In genomic region chr3:33134026-33134625, GRCh38 we compare ENCODE assay signal across 17 cellular contexts. TPM values are rescaled to one million over a fixed set of nuclear protein-coding genes. Genes with fewer than 3 reads are reported as not detected.
A peak's percentile ranks its signal among the peaks of the same experiment; 100 is the strongest.
DNase-seq lines count a peak whose midpoint lies in the region; ATAC-seq, FAIRE-seq and TF ChIP-seq lines count a peak whose summit lies in the region.
"Had no signal": no experiment of that assay in that cellular context is flagged by ENCODE, and none has a peak within 500 bp of the region (broad histone marks: within the 10 kb centered on the region; RNA-seq: fewer than 3 reads in every experiment).

No MANE protein-coding gene starts in this region.

- H4K20me1 ChIP-seq in mammary epithelial cell (ENCODE audit: insufficient read depth, low read length) (no peaks in the 10 kb centered on the region), smooth muscle cell (ENCODE audit: low read depth) (peaks cover 6% of the 10 kb centered on the region)

- peak overlapping the region; percentile 24 for H3K27ac Mint-ChIP-seq in activated CD8-positive, alpha-beta memory T cell treated with anti-CD3 and anti-CD28 coated beads, Interleukin-2, amount 10 ng/mL, durations not matched to agents 7 days and 5 days

- H3K4me3 ChIP-seq in mammary epithelial cell (replicated peaks in 1 of 3; ENCODE audit: insufficient read depth in 1 of 3, low read depth in 2 of 3, low read length in 3 of 3) (no peak overlapping the region), smooth muscle cell (no peak overlapping the region), trophoblast cell (ENCODE audit: low read depth, low read length) (no peak overlapping the region)
- H3K4me3 ChIP-seq: thoracic aorta had no signal

- H3K23ac ChIP-seq in trophoblast cell (ENCODE audit: low read length), result no peak overlapping the region

- H3K9ac ChIP-seq in mammary epithelial cell (ENCODE audit: insufficient read depth, low read length) (no peak overlapping the region), smooth muscle cell (ENCODE audit: low read depth) (no peak overlapping the region), trophoblast cell (ENCODE audit: low read length) (no peak overlapping the region)
- H3K9ac ChIP-seq: KMS-11 had no signal

- no peak overlapping the region for H3K4ac ChIP-seq in trophoblast cell (ENCODE audit: low read depth, low read length)

- H3K27me3 ChIP-seq in mammary epithelial cell (ENCODE audit: insufficient read depth, low read length) (no peaks in the 10 kb centered on the region), smooth muscle cell (ENCODE audit: low read depth) (no peaks in the 10 kb centered on the region), trophoblast cell (ENCODE audit: insufficient read depth, low read length) (no peaks in the 10 kb centered on the region)

- peaks cover 10% of the 10 kb centered on the region for H3F3A ChIP-seq in smooth muscle cell (ENCODE audit: low read depth)

- H4K12ac ChIP-seq in trophoblast cell (ENCODE audit: low read depth, low read length), result no peak overlapping the region

- ATAC-seq in activated CD8-positive, alpha-beta memory T cell treated with anti-CD3 and anti-CD28 coated beads, Interleukin-2, amount 10 ng/mL, durations not matched to agents 7 days and 5 days, result peak; percentile 39
- ATAC-seq in GM21447 (IDR thresholded peaks at IDR 0.05; ENCODE audit: unreplicated experiment), result no peak

- peaks cover 6% of the 10 kb centered on the region for H3K4me1 Mint-ChIP-seq in activated CD8-positive, alpha-beta memory T cell treated with anti-CD3 and anti-CD28 coated beads, Interleukin-2, amount 10 ng/mL, durations not matched to agents 7 days and 5 days

- H3K9me3 ChIP-seq in mammary epithelial cell (replicated peaks; ENCODE audit: insufficient read depth, low read length) (no peaks in the 10 kb centered on the region), smooth muscle cell (replicated peaks; ENCODE audit: low read depth) (no peaks in the 10 kb centered on the region), trophoblast cell (ENCODE audit: insufficient read depth, low read depth, low read length) (no peaks in the 10 kb centered on the region)
- H3K9me3 ChIP-seq: Caco-2, thoracic aorta had no signal

- peaks cover 22% of the 10 kb centered on the region for H3K36me3 Mint-ChIP-seq in activated CD8-positive, alpha-beta memory T cell treated with anti-CD3 and anti-CD28 coated beads, Interleukin-2, amount 10 ng/mL, durations not matched to agents 7 days and 5 days

- H3K18ac ChIP-seq in trophoblast cell (ENCODE audit: low read length), result no peak overlapping the region

- TF ChIP-seq POLR2A in GM12891 (IDR thresholded peaks at IDR 0.05; ENCODE audit: low read depth, low read length), result no peak

- H4K91ac ChIP-seq in trophoblast cell (ENCODE audit: low read depth, low read length), result no peak overlapping the region

- DNase-seq in activated CD8-positive, alpha-beta memory T cell treated with anti-CD3 and anti-CD28 coated beads, Interleukin-2, amount 10 ng/mL, durations not matched to agents 7 days and 5 days, result no peak
- DNase-seq in activated CD8-positive, alpha-beta memory T cell treated with anti-CD3 and anti-CD28 coated beads for 24 hours, result no peak
- DNase-seq in HT1080 (ENCODE audit: low read depth) (peak; percentile 74), mammary epithelial cell (peak; percentile 34), smooth muscle cell (lab: John Stamatoyannopoulos, UW; ENCODE audit: unreplicated experiment) (no peak), trophoblast cell (no peak), GM12891 (ENCODE audit: insufficient read length, low spot score) (no peak)
- DNase-seq: activated CD4-positive, alpha-beta T cell treated with anti-CD3 and anti-CD28 coated beads, Interleukin-2, amount 50 U/mL, for 4 hours; Caco-2; NCI-H1930; NCI-H526 treated with DMSO at 0.1 percent for 48 hours; occipital lobe; small intestine had no signal

- no peak overlapping the region for H2BK120ac ChIP-seq in trophoblast cell (ENCODE audit: insufficient read depth, low read length, poor library complexity)

- no peaks in the 10 kb centered on the region for H3K27me3 Mint-ChIP-seq in activated CD8-positive, alpha-beta memory T cell treated with anti-CD3 and anti-CD28 coated beads, Interleukin-2, amount 10 ng/mL, durations not matched to agents 7 days and 5 days

- intact Hi-C loops in mammary epithelial cell (cut with micrococcal nuclease), result loop anchor here (5.0 kb wide), 2 partner anchors 183 to 653 kb away; no protein-coding TSS in a partner anchor

- H3K4me1 ChIP-seq in mammary epithelial cell (ENCODE audit: insufficient read depth, low read length), result no peaks in the 10 kb centered on the region
- H3K4me1 ChIP-seq in smooth muscle cell (ENCODE audit: low read depth), result no peaks in the 10 kb centered on the region
- H3K4me1 ChIP-seq in trophoblast cell (ENCODE audit: control insufficient read depth in 1 of 2, insufficient read depth in 2 of 2, low read length in 2 of 2), result peaks cover 0 to 4% of the 10 kb centered on the region in 2 experiments

- no peak for FAIRE-seq in GM12891 (lab: Jason Lieb, UNC)
- FAIRE-seq: colon, small intestine had no signal

- no peak overlapping the region for H2AFZ ChIP-seq in mammary epithelial cell (ENCODE audit: low read depth, low read length)
- no peak overlapping the region for H2AFZ ChIP-seq in smooth muscle cell (ENCODE audit: low read depth)
- no peak overlapping the region for H2AFZ ChIP-seq in trophoblast cell (ENCODE audit: insufficient read depth, low read length, poor library complexity)

- dilution Hi-C loops in mammary epithelial cell (cut with HindIII; ENCODE audit: low sequenced_read_pairs), result loop anchor here (25.0 kb wide), 1 partner anchor 653 kb away; the partner anchor contains the start of gene PDCD6IP

- 90% methylated on average over 4 of the region's 4 CpGs for WGBS in mammary epithelial cell (ENCODE audit: low coverage, missing lambda C conversion rate)
- WGBS in smooth muscle cell (ENCODE audit: low lambda C conversion rate), result 52% methylated on average over 4 of the region's 4 CpGs
- WGBS in trophoblast cell (ENCODE audit: extremely low coverage, insufficient coverage, insufficient read length), result no CpG with 5 or more reads among the region's 4 CpGs

- no peak overlapping the region for H3K14ac ChIP-seq in trophoblast cell (ENCODE audit: low read length)

- H3K36me3 ChIP-seq in mammary epithelial cell (ENCODE audit: insufficient read depth, low read length) (peaks cover 36% of the 10 kb centered on the region), smooth muscle cell (ENCODE audit: low read depth) (no peaks in the 10 kb centered on the region), trophoblast cell (ENCODE audit: control insufficient read depth in 1 of 2, insufficient read depth in 2 of 2, low read length in 2 of 2) (peaks cover 9 to 17% of the 10 kb centered on the region in 2 experiments)

- H3K79me2 ChIP-seq in mammary epithelial cell (ENCODE audit: insufficient read depth, low read length), result no peaks in the 10 kb centered on the region
- no peaks in the 10 kb centered on the region for H3K79me2 ChIP-seq in smooth muscle cell (ENCODE audit: low read depth)
- H3K79me2 ChIP-seq in trophoblast cell (ENCODE audit: control insufficient read depth, insufficient read depth, low read length, poor library complexity), result no peaks in the 10 kb centered on the region

- H3K79me1 ChIP-seq in trophoblast cell (ENCODE audit: low read length), result no peaks in the 10 kb centered on the region

- H3K4me3 Mint-ChIP-seq in activated CD8-positive, alpha-beta memory T cell treated with anti-CD3 and anti-CD28 coated beads, Interleukin-2, amount 10 ng/mL, durations not matched to agents 7 days and 5 days, result no peak overlapping the region

- BruUV-seq in mammary epithelial cell (replicated peaks; lab: Mats Ljungman, UMichigan), result no TSS peak

- H3K4me2 ChIP-seq in mammary epithelial cell (ENCODE audit: insufficient read depth, low read depth, low read length) (no peak overlapping the region), smooth muscle cell (no peak overlapping the region), trophoblast cell (ENCODE audit: low read length) (no peak overlapping the region)
- H3K4me2 ChIP-seq: KMS-11 had no signal

- TF ChIP-seq CTCF in mammary epithelial cell (conservative IDR thresholded peaks at IDR 0.05 in 1 of 2, IDR thresholded peaks at IDR 0.05 in 1 of 2; ENCODE audit: extremely low read depth in 1 of 2, insufficient read depth in 1 of 2, low read depth in 1 of 2, low read length in 2 of 2) (no peak), smooth muscle cell (IDR thresholded peaks at IDR 0.05; ENCODE audit: borderline replicate concordance, insufficient read depth, poor library complexity, severe bottlenecking) (no peak)

- in situ Hi-C loops in mammary epithelial cell (cut with MboI; ENCODE audit: low sequenced_read_pairs in 2 of 2), result loop anchor here (5.0 kb wide), 1 partner anchor 238 kb away; no protein-coding TSS in a partner anchor

- CTCF ChIA-PET in activated CD8-positive, alpha-beta memory T cell treated with anti-CD3 and anti-CD28 coated beads, Interleukin-2, amount 10 ng/mL, durations not matched to agents 7 days and 5 days (lab: Charles Lee), result interaction anchor here (0.8 to 9.1 kb wide), 2 partner anchors 238 to 653 kb away, joined by 3 to 80 read pairs; no protein-coding TSS in a partner anchor
- CTCF ChIA-PET in mammary epithelial cell (lab: Charles Lee; ENCODE audit: low non-redundant PET), result no interaction called here

- no peak overlapping the region for H2AK5ac ChIP-seq in trophoblast cell (ENCODE audit: low read length)

- H3K27ac ChIP-seq in mammary epithelial cell (ENCODE audit: insufficient read depth, low read depth, low read length), result no peak overlapping the region
- H3K27ac ChIP-seq in smooth muscle cell (ENCODE audit: low read depth), result peak overlapping the region; percentile 72
- H3K27ac ChIP-seq in trophoblast cell (ENCODE audit: low read depth, low read length), result no peak overlapping the region
- H3K27ac ChIP-seq: KMS-11, thoracic aorta had no signal

- no peak overlapping the region for H4K8ac ChIP-seq in trophoblast cell (ENCODE audit: low read depth, low read length)

- no peaks in the 10 kb centered on the region for H3K9me3 Mint-ChIP-seq in activated CD8-positive, alpha-beta memory T cell treated with anti-CD3 and anti-CD28 coated beads, Interleukin-2, amount 10 ng/mL, durations not matched to agents 7 days and 5 days (ENCODE audit: low read depth)

- H2BK5ac ChIP-seq in trophoblast cell (ENCODE audit: low read depth, low read length, poor library complexity), result no peak overlapping the region

- no peak overlapping the region for H2BK12ac ChIP-seq in trophoblast cell (ENCODE audit: low read length)

RNA-seq across cellular contexts. Expression of gene CRTAP, which starts 20.3 kb away (rescaled TPM):
- total RNA-seq in activated CD8-positive, alpha-beta memory T cell treated with anti-CD3 and anti-CD28 coated beads, Interleukin-2, amount 10 ng/mL, durations not matched to agents 7 days and 5 days, result 10 to 100 TPM; 28.0 to 40.3 TPM
- 290 and 376 TPM in 2 replicates for total RNA-seq in HT1080 (2014; rRNA removed; shearing (Covaris generic))
- polyA plus RNA-seq in HT1080 (2015; cell fraction: cytosol; rRNA removed), result 352 and 426 TPM in 2 replicates
- 159 and 169 TPM in 2 replicates for polyA plus RNA-seq in HT1080 (2015; cell fraction: nucleus; rRNA removed)
- total RNA-seq in mammary epithelial cell (100 to 1,000 TPM; 109 to 171 TPM), smooth muscle cell (206 and 235 TPM in 2 replicates)
- polyA plus RNA-seq in mammary epithelial cell (143 TPM), smooth muscle cell (147 and 195 TPM in 2 replicates)
- 158 TPM for polyA minus RNA-seq in mammary epithelial cell
- polyA plus RNA-seq in trophoblast cell (2013), result 135 and 143 TPM in 2 replicates
- 8.4 TPM for polyA plus RNA-seq in GM12891 (2012; ENCODE audit: low read depth, missing spikeins)

RNA-seq across cellular contexts. Expression of gene GLB1, which starts 37.2 kb away (rescaled TPM):
- total RNA-seq in activated CD8-positive, alpha-beta memory T cell treated with anti-CD3 and anti-CD28 coated beads, Interleukin-2, amount 10 ng/mL, durations not matched to agents 7 days and 5 days, result 10 to 100 TPM; 44.9 to 48.1 TPM
- 46.4 and 56.5 TPM in 2 replicates for total RNA-seq in HT1080 (2014; rRNA removed; shearing (Covaris generic))
- 34.4 and 36.3 TPM in 2 replicates for polyA plus RNA-seq in HT1080 (2015; cell fraction: cytosol; rRNA removed)
- 76.7 and 92.7 TPM in 2 replicates for polyA plus RNA-seq in HT1080 (2015; cell fraction: nucleus; rRNA removed)
- total RNA-seq in mammary epithelial cell, result 10 to 100 TPM; 74.2 to 74.5 TPM
- 61.6 TPM for polyA plus RNA-seq in mammary epithelial cell
- polyA minus RNA-seq in mammary epithelial cell, result 90.5 TPM
- 106 and 123 TPM in 2 replicates for total RNA-seq in smooth muscle cell
- polyA plus RNA-seq in smooth muscle cell, result 91.5 and 99.6 TPM in 2 replicates
- 78.4 and 80.5 TPM in 2 replicates for polyA plus RNA-seq in trophoblast cell (2013)
- 19.7 TPM for polyA plus RNA-seq in GM12891 (2012; ENCODE audit: low read depth, missing spikeins)

RNA-seq across cellular contexts. Expression of gene TMPPE, which starts 37.2 kb away (rescaled TPM):
- 1 to 10 TPM; 8.7 to 9.4 TPM for total RNA-seq in activated CD8-positive, alpha-beta memory T cell treated with anti-CD3 and anti-CD28 coated beads, Interleukin-2, amount 10 ng/mL, durations not matched to agents 7 days and 5 days
- 4.8 and 4.9 TPM in 2 replicates for total RNA-seq in HT1080 (2014; rRNA removed; shearing (Covaris generic))
- 1.9 and 2.7 TPM in 2 replicates for polyA plus RNA-seq in HT1080 (2015; cell fraction: cytosol; rRNA removed)
- polyA plus RNA-seq in HT1080 (2015; cell fraction: nucleus; rRNA removed), result 5.6 and 5.9 TPM in 2 replicates
- 10 to 100 TPM; 10.3 to 10.7 TPM for total RNA-seq in mammary epithelial cell
- polyA plus RNA-seq in mammary epithelial cell, result 4.4 TPM
- 21.8 TPM for polyA minus RNA-seq in mammary epithelial cell
- total RNA-seq in smooth muscle cell, result 2.8 and 3.6 TPM in 2 replicates
- polyA plus RNA-seq in smooth muscle cell, result 0.14 and 1.6 TPM in 2 replicates
- 2.4 and 2.6 TPM in 2 replicates for polyA plus RNA-seq in trophoblast cell (2013)
- 0.74 TPM for polyA plus RNA-seq in GM12891 (2012; ENCODE audit: low read depth, missing spikeins)

Comparison
In these comparisons a context has a peak if more than half of its experiments do, and no peak if none do; other contexts are left out.
1. DNase-seq: peak in HT1080 (single experiment) and mammary epithelial cell (single experiment); none in activated CD8-positive, alpha-beta memory T cell treated with anti-CD3 and anti-CD28 coated beads, Interleukin-2, amount 10 ng/mL, durations not matched to agents 7 days and 5 days (single experiment), activated CD8-positive, alpha-beta memory T cell treated with anti-CD3 and anti-CD28 coated beads for 24 hours (single experiment), smooth muscle cell (single experiment), trophoblast cell (0 of 2) and GM12891 (single experiment).